2 cellular contexts compared by ENCODE assay signal in genomic region chr14:102095871-102096568, GRCh38.
A peak's percentile ranks its signal among the peaks of the same experiment; 100 is the strongest.
TF ChIP-seq lines count a peak whose summit lies in the region.

No MANE protein-coding gene starts in this region.

TF ChIP-seq in GM23338, 12 proteins besides CTCF, POLR2A, EP300 and RAD21:
- TF ChIP-seq CREB1 (CRISPR knock-in tag; IDR thresholded peaks at IDR 0.05; ENCODE audit: low read depth): no peak
- no peak for TF ChIP-seq ZNF462 (CRISPR knock-in tag; IDR thresholded peaks at IDR 0.05)
- TF ChIP-seq NANOG (IDR thresholded peaks at IDR 0.05; ENCODE audit: borderline replicate concordance): no peak
- no peak for TF ChIP-seq ZNF114 (CRISPR knock-in tag; IDR thresholded peaks at IDR 0.05)
- no peak for TF ChIP-seq STAT1 (IDR thresholded peaks at IDR 0.05; ENCODE audit: unreplicated experiment)
- TF ChIP-seq EZH2 (IDR thresholded peaks at IDR 0.05; ENCODE audit: low read depth, unreplicated experiment): no peak
- no peak for TF ChIP-seq JUNB (IDR thresholded peaks at IDR 0.05; ENCODE audit: unreplicated experiment)
- TF ChIP-seq ETS1 (IDR thresholded peaks at IDR 0.05): no peak
- no peak for TF ChIP-seq ZNF331 (CRISPR knock-in tag; IDR thresholded peaks at IDR 0.05; ENCODE audit: low read depth)
- TF ChIP-seq EZH2phosphoT487 (IDR thresholded peaks at IDR 0.05; ENCODE audit: unreplicated experiment): no peak
- TF ChIP-seq REST (IDR thresholded peaks at IDR 0.05; ENCODE audit: unreplicated experiment): no peak
- no peak for TF ChIP-seq POLR2AphosphoS5 (IDR thresholded peaks at IDR 0.05; ENCODE audit: low read depth)

TF ChIP-seq in GM12878, 131 proteins besides CTCF, POLR2A, EP300 and RAD21:
- TF ChIP-seq MTA3 (IDR thresholded peaks at IDR 0.05; ENCODE audit: borderline replicate concordance, low read length) (peak; percentile 38; the same call in 1 of the 2 replicates), CREM (IDR thresholded peaks at IDR 0.05; ENCODE audit: low read depth) (0 out of 2 replicates have a peak, but pooled peaks have one; percentile 1), RELB (IDR thresholded peaks at IDR 0.05; ENCODE audit: low read depth) (no peak)
